12 cellular contexts compared by ENCODE assay signal in the genomic region with DNA sequence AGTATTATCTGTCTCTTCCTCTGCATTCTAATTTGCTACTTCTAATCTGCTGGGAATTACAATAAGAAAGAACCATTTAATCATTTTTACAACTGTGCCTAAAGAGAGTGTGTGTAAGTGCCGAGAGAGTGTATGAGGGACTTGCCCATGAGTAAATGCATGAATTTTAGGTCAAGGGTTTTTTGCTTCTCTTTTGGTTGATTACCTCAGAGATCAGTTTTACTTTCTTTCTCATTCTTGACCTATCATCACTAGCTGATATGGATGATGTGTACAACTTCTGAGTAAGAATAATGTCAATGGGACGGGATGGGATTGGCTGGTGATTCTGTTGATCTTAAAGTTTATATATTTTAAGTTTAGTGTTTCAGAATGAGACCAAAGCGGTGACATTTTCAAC. TPM values are rescaled to one million over a fixed set of nuclear protein-coding genes. Genes with fewer than 3 reads are reported as not detected.
DNase-seq lines count a peak whose midpoint lies in the region; ATAC-seq and TF ChIP-seq lines count a peak whose summit lies in the region.
"Had no signal": no experiment of that assay in that cellular context is flagged by ENCODE, and none has a peak within 500 bp of the region (broad histone marks: within the 10 kb centered on the region; RNA-seq: fewer than 3 reads in every experiment).

No MANE protein-coding gene starts in this region.

- H3K36me3 Mint-ChIP-seq in activated T-cell treated with anti-CD3 and anti-CD28 coated beads, Interleukin-2, amount 50 U/mL, for 72 hours (ENCODE audit: insufficient read depth in 2 of 2): peaks cover 35 to 66% of the 10 kb centered on the region in 2 donors
- H3K36me3 Mint-ChIP-seq in T-helper 1 cell treated with Interleukin-12 subunit alpha and Interleukin-12 subunit beta and Interleukin-4 antibody, amounts not matched to agents 30 μg/mL and 1 μg/mL, for 36 hours (ENCODE audit: low read depth): peaks cover 78% of the 10 kb centered on the region

- peak overlapping the region; percentile 5 to 67 (median 16) for H3K27ac ChIP-seq in upper lobe of left lung
- H3K27ac ChIP-seq: cardiac muscle cell had no signal

- TF ChIP-seq POLR2A in upper lobe of left lung (IDR thresholded peaks at IDR 0.05): peak in 1 of 4 donors; percentile 23

- H3K9me3 ChIP-seq in upper lobe of left lung: no peaks in the 10 kb centered on the region

- no peaks in the 10 kb centered on the region for H3K36me3 ChIP-seq in upper lobe of left lung
- H3K36me3 ChIP-seq: cardiac muscle cell had no signal

- WGBS in upper lobe of left lung, 2 donors: 73 to 75% methylated on average over 3 of the region's 3 CpGs

- no peak overlapping the region for H3K4me3 ChIP-seq in upper lobe of left lung
- H3K4me3 ChIP-seq: cardiac muscle cell had no signal

- H3K4me1 Mint-ChIP-seq in activated T-cell treated with anti-CD3 and anti-CD28 coated beads, Interleukin-2, amount 50 U/mL, for 72 hours (ENCODE audit: low read depth): peaks cover 47% of the 10 kb centered on the region
- H3K4me1 Mint-ChIP-seq in T-helper 1 cell treated with Interleukin-12 subunit alpha and Interleukin-12 subunit beta and Interleukin-4 antibody, amounts not matched to agents 30 μg/mL and 1 μg/mL, for 36 hours (ENCODE audit: low read depth): peaks cover 94% of the 10 kb centered on the region

- peak overlapping the region; percentile 100 for H3K27ac Mint-ChIP-seq in activated T-cell treated with anti-CD3 and anti-CD28 coated beads, Interleukin-2, amount 50 U/mL, for 72 hours
- H3K27ac Mint-ChIP-seq in T-helper 1 cell treated with Interleukin-12 subunit alpha and Interleukin-12 subunit beta and Interleukin-4 antibody, amounts not matched to agents 30 μg/mL and 1 μg/mL, for 36 hours: peak overlapping the region; percentile 97

- no peak for DNase-seq in activated T-cell treated with anti-CD3 and anti-CD28 coated beads, Interleukin-2, amount 50 U/mL, for 72 hours
- DNase-seq in activated T-cell treated with anti-CD3 and anti-CD28 coated beads for 4 hours (no peak), upper lobe of left lung (no peak), 8988T (no peak)
- no peak for DNase-seq in activated CD4-positive, CD25-positive, alpha-beta regulatory T cell (lab: John Stamatoyannopoulos, UW)
- no peak for DNase-seq in stimulated activated CD4-positive, alpha-beta T cell treated with anti-CD3 and anti-CD28 coated beads, Interleukin-12 subunit alpha, Interleukin-12 subunit beta, amount 100 ng/mL, for 4 hours
- DNase-seq: left colon, SHP77 treated with DMSO at 0.1 percent for 48 hours had no signal

- H3K4me3 Mint-ChIP-seq in activated T-cell treated with anti-CD3 and anti-CD28 coated beads, Interleukin-2, amount 50 U/mL, for 72 hours: peak overlapping the region; percentile 65 to 92
- peak overlapping the region; percentile 74 for H3K4me3 Mint-ChIP-seq in T-helper 1 cell treated with Interleukin-12 subunit alpha and Interleukin-12 subunit beta and Interleukin-4 antibody, amounts not matched to agents 30 μg/mL and 1 μg/mL, for 36 hours

- H3K4me1 ChIP-seq in upper lobe of left lung: peaks cover 0 to 18% (median 7%) of the 10 kb centered on the region in 4 donors

- no peaks in the 10 kb centered on the region for H3K27me3 Mint-ChIP-seq in activated T-cell treated with anti-CD3 and anti-CD28 coated beads, Interleukin-2, amount 50 U/mL, for 72 hours (ENCODE audit: low read depth)
- no peaks in the 10 kb centered on the region for H3K27me3 Mint-ChIP-seq in T-helper 1 cell treated with Interleukin-12 subunit alpha and Interleukin-12 subunit beta and Interleukin-4 antibody, amounts not matched to agents 30 μg/mL and 1 μg/mL, for 36 hours (ENCODE audit: low read depth)

- H3K27me3 ChIP-seq in upper lobe of left lung: no peaks in the 10 kb centered on the region
- H3K27me3 ChIP-seq: cardiac muscle cell had no signal

- H3K9me3 Mint-ChIP-seq in activated T-cell treated with anti-CD3 and anti-CD28 coated beads, Interleukin-2, amount 50 U/mL, for 72 hours: peaks cover 0 to 3% of the 10 kb centered on the region in 2 donors
- H3K9me3 Mint-ChIP-seq in T-helper 1 cell treated with Interleukin-12 subunit alpha and Interleukin-12 subunit beta and Interleukin-4 antibody, amounts not matched to agents 30 μg/mL and 1 μg/mL, for 36 hours: no peaks in the 10 kb centered on the region

- no peak for TF ChIP-seq EP300 in upper lobe of left lung (IDR thresholded peaks at IDR 0.05)

- ATAC-seq in activated T-cell treated with anti-CD3 and anti-CD28 coated beads, Interleukin-2, amount 50 U/mL, for 72 hours (replicated peaks in 1 of 2): peak; percentile 54 to 55
- peak; percentile 75 for ATAC-seq in HG02870 (IDR thresholded peaks at IDR 0.05; ENCODE audit: unreplicated experiment)
- no peak for ATAC-seq in upper lobe of left lung (ENCODE audit: low FRiP score in 2 of 2)
- ATAC-seq: left colon had no signal

- TF ChIP-seq CTCF in upper lobe of left lung (IDR thresholded peaks at IDR 0.05): no peak

RNA-seq across cellular contexts. Expression of a gene that starts 47.8 kb away (rescaled TPM):
- total RNA-seq in activated T-cell treated with anti-CD3 and anti-CD28 coated beads, Interleukin-2, amount 50 U/mL, for 72 hours: 100 to 1,000 TPM; 427 to 504 TPM
- 10 to 100 TPM; 33.8 to 65.1 (median 49.8) TPM for total RNA-seq in upper lobe of left lung
- total RNA-seq: HT1080 had no signal

Comparison
In these comparisons a context has a peak if more than half of its experiments do, and no peak if none do; other contexts are left out.
1. ATAC-seq: peak in activated T-cell treated with anti-CD3 and anti-CD28 coated beads, Interleukin-2, amount 50 U/mL, for 72 hours (2 of 2) and HG02870 (single experiment); none in upper lobe of left lung (0 of 2).
2. RNA of a gene that starts 47.8 kb away (total RNA-seq): 427 to 504 TPM in activated T-cell treated with anti-CD3 and anti-CD28 coated beads, Interleukin-2, amount 50 U/mL, for 72 hours; 33.8 to 65.1 TPM in upper lobe of left lung; every median in the first group is over 4 times any median in the second.